In the genomic region with DNA sequence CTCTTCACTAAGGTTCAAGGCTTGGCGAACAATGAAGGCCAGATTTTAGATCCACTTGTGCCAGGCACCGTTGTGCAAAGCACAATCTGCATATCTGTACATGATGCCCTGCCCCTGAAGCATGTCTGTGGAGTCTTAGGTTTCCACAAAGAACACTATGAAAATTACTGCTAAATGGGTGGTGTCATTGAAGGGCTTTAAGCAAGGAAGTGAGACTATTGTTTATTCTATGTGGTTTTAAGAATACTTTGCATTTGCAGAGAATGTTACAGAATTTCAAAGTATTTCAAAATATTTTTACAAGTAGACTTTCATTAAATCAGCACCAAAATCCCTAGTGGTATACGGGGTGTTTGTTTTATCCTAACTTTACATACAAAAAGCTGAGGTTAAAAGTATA, we compare ENCODE assay signal across 26 cellular contexts. TPM values are rescaled to one million over a fixed set of nuclear protein-coding genes. Genes with fewer than 3 reads are reported as not detected.
DNase-seq lines count a peak whose midpoint lies in the region; ATAC-seq, FAIRE-seq and TF ChIP-seq lines count a peak whose summit lies in the region.
"Had no signal": no experiment of that assay in that cellular context is flagged by ENCODE, and none has a peak within 500 bp of the region (broad histone marks: within the 10 kb centered on the region; RNA-seq: fewer than 3 reads in every experiment).

No MANE protein-coding gene starts in this region.

- FAIRE-seq in GM12878 (lab: Jason Lieb, UNC) (no peak), kidney (lab: Jason Lieb, UNC) (no peak)
- FAIRE-seq: D721Med, RCC 7860 had no signal

- H4K20me1 ChIP-seq in GM12878 (ENCODE audit: control insufficient read depth, insufficient read depth), result no peaks in the 10 kb centered on the region

- in situ Hi-C loops in GM12878 (cut with MboI), result no loop called here

- H2AK5ac ChIP-seq in mesendoderm (ENCODE audit: low read length), result peak overlapping the region; percentile 50

- no peak overlapping the region for H4K5ac ChIP-seq in mesendoderm (ENCODE audit: low read length)

- no peak overlapping the region for H2BK15ac ChIP-seq in mesendoderm (replicated peaks; ENCODE audit: low read depth)

- BruUV-seq in GM12878 (replicated peaks; lab: Mats Ljungman, UMichigan), result no TSS peak

- H3K4me3 ChIP-seq in GM12878, result no peak overlapping the region
- H3K4me3 ChIP-seq in mesendoderm (ENCODE audit: low read length), result no peak overlapping the region
- H3K4me3 ChIP-seq in kidney (ENCODE audit: low read length in 2 of 2), result no peak overlapping the region
- H3K4me3 ChIP-seq: breast epithelium, coronary artery, heart left ventricle had no signal

- H3K9me3 ChIP-seq in GM12878 (replicated peaks; ENCODE audit: control insufficient read depth, insufficient read depth, low read length) (no peaks in the 10 kb centered on the region; the same call in 1 of the 3 replicates), kidney (ENCODE audit: control insufficient read depth in 1 of 2, low read length in 2 of 2) (no peaks in the 10 kb centered on the region)
- H3K9me3 ChIP-seq: breast epithelium, heart left ventricle had no signal

- no peaks in the 10 kb centered on the region for H3K27me3 ChIP-seq in GM12878 (replicated peaks in 1 of 2; ENCODE audit: control insufficient read depth in 2 of 2, insufficient read depth in 2 of 2, low read length in 1 of 2)
- no peaks in the 10 kb centered on the region for H3K27me3 ChIP-seq in mesendoderm (ENCODE audit: insufficient read depth, low read length, poor library complexity)
- H3K27me3 ChIP-seq: breast epithelium, heart left ventricle had no signal

- H3K4ac ChIP-seq in mesendoderm (ENCODE audit: low read depth, low read length), result no peak overlapping the region

- TF ChIP-seq POLR2A in GM12878 (IDR thresholded peaks at IDR 0.05; ENCODE audit: low read depth, low read length), result no peak

- H4K8ac ChIP-seq in mesendoderm (ENCODE audit: low read depth, low read length), result no peak overlapping the region

- no peak for TF ChIP-seq RAD21 in GM12878 (IDR thresholded peaks at IDR 0.05; ENCODE audit: insufficient read depth, low read depth, low read length)

- H3K9ac ChIP-seq in GM12878 (ENCODE audit: control insufficient read depth, insufficient read depth, low read length) (no peak overlapping the region), mesendoderm (ENCODE audit: low read length) (no peak overlapping the region), kidney (ENCODE audit: low read length in 2 of 2) (no peak overlapping the region)
- H3K9ac ChIP-seq: parathyroid adenoma had no signal

- H3K4me1 ChIP-seq in GM12878 (ENCODE audit: control insufficient read depth, insufficient read depth, low read length) (no peaks in the 10 kb centered on the region), mesendoderm (ENCODE audit: control insufficient read depth, low read depth, low read length) (no peaks in the 10 kb centered on the region), kidney (ENCODE audit: control insufficient read depth in 1 of 2, insufficient read depth in 1 of 2, low read depth in 1 of 2, low read length in 2 of 2) (no peaks in the 10 kb centered on the region)
- H3K4me1 ChIP-seq: breast epithelium, parathyroid adenoma had no signal

- H3K18ac ChIP-seq in mesendoderm (ENCODE audit: low read length), result no peak overlapping the region

- no peaks in the 10 kb centered on the region for H3K79me2 ChIP-seq in GM12878 (ENCODE audit: control insufficient read depth, insufficient read depth, low read length)
- H3K79me2 ChIP-seq in mesendoderm (ENCODE audit: control insufficient read depth, insufficient read depth, low read length), result no peaks in the 10 kb centered on the region
- H3K79me2 ChIP-seq: parathyroid adenoma had no signal

- SMC1A ChIA-PET in GM12878 (lab: Charles Lee; ENCODE audit: uncharacterized antibody, unreplicated experiment), result interaction anchor here (0.7 to 1.9 kb wide), 3 partner anchors 10 to 26 kb away, joined by 3 to 7 read pairs (median 3); a partner anchor contains a TSS

- no peak overlapping the region for H3K23ac ChIP-seq in mesendoderm (ENCODE audit: low read length)

- H3K36me3 ChIP-seq in GM12878 (ENCODE audit: control insufficient read depth in 2 of 2, insufficient read depth in 2 of 2, low read length in 1 of 2), result peaks cover 0 to 4% of the 10 kb centered on the region in 2 experiments; a peak in 1 of 4 replicates
- H3K36me3 ChIP-seq in mesendoderm (ENCODE audit: control insufficient read depth, insufficient read depth, low read length), result no peaks in the 10 kb centered on the region
- no peaks in the 10 kb centered on the region for H3K36me3 ChIP-seq in kidney (ENCODE audit: control insufficient read depth in 1 of 2, insufficient read depth in 2 of 2, low read length in 2 of 2)
- H3K36me3 ChIP-seq: breast epithelium had no signal

- peaks cover 2% of the 10 kb centered on the region for H3K79me1 ChIP-seq in mesendoderm (ENCODE audit: low read length)

- CTCF ChIA-PET in GM12878 (lab: Yijun Ruan, JAX), result interaction anchor here (1.8 kb wide), 1 partner anchor 9 kb away, joined by 6 read pairs; a partner anchor contains a TSS

- H3K4me2 ChIP-seq in GM12878 (ENCODE audit: control insufficient read depth, insufficient read depth) (no peak overlapping the region), mesendoderm (ENCODE audit: low read length) (no peak overlapping the region)

- peak; percentile 80 for DNase-seq in EH (ENCODE audit: low read depth)
- DNase-seq in HCEC 1CT, result peak; percentile 73
- DNase-seq in GM12878 (ENCODE audit: low read depth, low spot score), result no peak
- no peak for DNase-seq in mesendoderm
- DNase-seq in NCI-H187 treated with DMSO at 0.1 percent for 48 hours (lab: John Stamatoyannopoulos, UW), result no peak
- no peak for DNase-seq in DMS79 (lab: John Stamatoyannopoulos, UW)
- DNase-seq in kidney, result no peak
- DNase-seq: activated CD4-positive, alpha-beta T cell treated with anti-CD3 and anti-CD28 coated beads, Interleukin-2, amount 10 ng/mL, durations not matched to agents 7 days and 5 days; heart left ventricle; left colon; NCI-H1436 treated with DMSO at 0.1 percent for 48 hours; NCI-H2171 treated with DMSO at 0.1 percent for 48 hours; NCI-H526 treated with DMSO at 0.1 percent for 48 hours; right cardiac atrium; stimulated activated CD4-positive, alpha-beta T cell treated with anti-CD3 and anti-CD28 coated beads, Interleukin-15, amount 100 ng/mL, for 24 hours; T-helper 17 cell had no signal

- intact Hi-C loops in GM12878 (cut with micrococcal nuclease; ENCODE audit: unreplicated experiment), result no loop called here
- intact Hi-C loops in kidney (cut with DNase I), result no loop called here

- POLR2A ChIA-PET in GM12878 (lab: Charles Lee), result no interaction called here

- 91% methylated on average over 3 of the region's 3 CpGs for WGBS in GM12878 (ENCODE audit: insufficient coverage, insufficient replicate concordance, low lambda C conversion rate, missing lambda C conversion rate)
- WGBS in mesendoderm (ENCODE audit: extremely low coverage, insufficient coverage, low lambda C conversion rate), result no CpG with 5 or more reads among the region's 3 CpGs

- ATAC-seq in GM12878 (peak; percentile 23; the same call in 1 of the 3 replicates), GM21526 (IDR thresholded peaks at IDR 0.05; ENCODE audit: low FRiP score, unreplicated experiment) (no peak)
- ATAC-seq: activated T-helper 17 cell treated with anti-CD3 and anti-CD28 coated beads, Interleukin-2, amount 50 U/mL, for 72 hours; left colon; right cardiac atrium; T-helper 17 cell had no signal

- TF ChIP-seq CTCF in GM12878 (IDR thresholded peaks at IDR 0.05 in 2 of 3, conservative IDR thresholded peaks at IDR 0.05 in 1 of 3; ENCODE audit: control insufficient read depth in 2 of 3, extremely low read depth in 1 of 3, insufficient read depth in 1 of 3, low read depth in 3 of 3, low read length in 3 of 3) (no peak), kidney (IDR thresholded peaks at IDR 0.05; ENCODE audit: borderline replicate concordance, extremely low read depth, insufficient read depth) (no peak)

- H2AFZ ChIP-seq in GM12878 (ENCODE audit: control insufficient read depth, low read depth, low read length), result no peak overlapping the region
- H2AFZ ChIP-seq: parathyroid adenoma had no signal

- no peak overlapping the region for H2BK120ac ChIP-seq in mesendoderm (ENCODE audit: low read depth, low read length)

- no peak for TF ChIP-seq EP300 in GM12878 (IDR thresholded peaks at IDR 0.05; ENCODE audit: borderline replicate concordance in 1 of 2, control insufficient read depth in 1 of 2, low read depth in 2 of 2, low read length in 2 of 2)

- RAD21 ChIA-PET in GM12878 (lab: Charles Lee; ENCODE audit: unreplicated experiment), result no interaction called here

- no peak overlapping the region for H3K56ac ChIP-seq in mesendoderm (ENCODE audit: low read length)

- H2BK5ac ChIP-seq in mesendoderm (ENCODE audit: low read length), result no peak overlapping the region

- H3K27ac ChIP-seq in GM12878 (ENCODE audit: control insufficient read depth, insufficient read depth) (no peak overlapping the region), mesendoderm (ENCODE audit: low read depth, low read length) (no peak overlapping the region), kidney (ENCODE audit: low read depth in 2 of 2, low read length in 2 of 2) (no peak overlapping the region)
- H3K27ac ChIP-seq: breast epithelium, coronary artery, HL-60, parathyroid adenoma, VCaP had no signal

RNA-seq across cellular contexts. Expression of a gene that starts 8.8 kb away (rescaled TPM):
- 59.5 and 62.3 TPM in 2 replicates for total RNA-seq in GM12878 (2013; cell fraction: nucleolus; rRNA removed)
- 80.9 and 90.9 TPM in 2 replicates for total RNA-seq in GM12878 (2014; rRNA removed)
- 69.8 and 70.3 TPM in 2 replicates for total RNA-seq in GM12878 (2014; rRNA removed; fragmentation: Illumina TruSeq; extraction: Trizol)
- total RNA-seq in GM12878 (2021), result 51.0 and 53.2 TPM in 2 replicates
- 11.1 TPM for polyA plus RNA-seq in GM12878 (2011; ENCODE audit: low read depth)
- polyA plus RNA-seq in GM12878 (2011; rRNA removed), result 70.6 and 93.5 TPM in 2 replicates
- 35.9 and 42.2 TPM in 2 replicates for polyA plus RNA-seq in GM12878 (2011; cell fraction: cytosol; rRNA removed)
- polyA plus RNA-seq in GM12878 (2011; cell fraction: nucleus; rRNA removed), result 35.8 and 39.3 TPM in 2 replicates
- 15.6 and 19.6 TPM in 2 replicates for polyA plus RNA-seq in GM12878 (2012)
- 71.3 and 95.7 TPM in 2 replicates for polyA plus RNA-seq in GM12878 (2014; fragmentation: Illumina TruSeq; extraction: Trizol)
- 10 to 100 TPM; 21.1 to 35.1 TPM for polyA plus RNA-seq in GM12878 (2014; fragmentation: Nextera tagmentation; extraction: Ambion mirVana)
- polyA plus RNA-seq in GM12878 (2014; rRNA removed), result 56.9 and 59.2 TPM in 2 replicates
- 100 to 1,000 TPM; 132 to 136 TPM for polyA plus RNA-seq in GM12878 (2016; fragmentation: Nextera tagmentation; extraction: Ambion mirVana)
- 36.0 and 50.2 TPM in 2 replicates for polyA minus RNA-seq in GM12878 (2011; rRNA and poly(A)+ RNA removed)
- polyA minus RNA-seq in GM12878 (2011; cell fraction: cytosol; rRNA and poly(A)+ RNA removed), result 20.4 and 23.7 TPM in 2 replicates
- 40.5 and 60.3 TPM in 2 replicates for polyA minus RNA-seq in GM12878 (2011; cell fraction: nucleus; rRNA and poly(A)+ RNA removed)
- polyA plus RNA-seq in mesendoderm (2013, experiment 1 of 2), result 41.5 TPM
- polyA plus RNA-seq in mesendoderm (2013, experiment 2 of 2), result 40.8 TPM
- total RNA-seq in kidney, result 25.6 TPM
- 24.7 TPM for polyA plus RNA-seq in kidney (ENCODE audit: insufficient read depth, low read depth, low replicate concordance)

RNA-seq across cellular contexts. Expression of a gene that starts 22.8 kb away (rescaled TPM):
- 2.6 and 2.9 TPM in 2 replicates for total RNA-seq in GM12878 (2013; cell fraction: nucleolus; rRNA removed)
- total RNA-seq in GM12878 (2014; rRNA removed), result 0.96 and 1.1 TPM in 2 replicates
- total RNA-seq in GM12878 (2014; rRNA removed; fragmentation: Illumina TruSeq; extraction: Trizol), result 0.81 and 1.1 TPM in 2 replicates
- 1.5 TPM in 2 replicates for total RNA-seq in GM12878 (2021)
- not detected for polyA plus RNA-seq in GM12878 (2011; ENCODE audit: low read depth)
- polyA plus RNA-seq in GM12878 (2011; rRNA removed), result 0.24 and 0.31 TPM in 2 replicates
- 0.27 and 0.39 TPM in 2 replicates for polyA plus RNA-seq in GM12878 (2011; cell fraction: cytosol; rRNA removed)
- polyA plus RNA-seq in GM12878 (2011; cell fraction: nucleus; rRNA removed), result 0.75 and 1.9 TPM in 2 replicates
- polyA plus RNA-seq in GM12878 (2012), result 0.08 TPM in 1 of 2 replicates, not detected in the other
- polyA plus RNA-seq in GM12878 (2014; fragmentation: Illumina TruSeq; extraction: Trizol), result 1.4 and 2.1 TPM in 2 replicates
- polyA plus RNA-seq in GM12878 (2014; fragmentation: Nextera tagmentation; extraction: Ambion mirVana), result under 1 TPM; 0.45 to 0.75 TPM
- polyA plus RNA-seq in GM12878 (2014; rRNA removed), result 0.62 and 0.83 TPM in 2 replicates
- polyA plus RNA-seq in GM12878 (2016; fragmentation: Nextera tagmentation; extraction: Ambion mirVana), result under 1 TPM; 0.62 to 0.82 TPM
- 0.15 and 0.59 TPM in 2 replicates for polyA minus RNA-seq in GM12878 (2011; rRNA and poly(A)+ RNA removed)
- not detected in 2 replicates for polyA minus RNA-seq in GM12878 (2011; cell fraction: cytosol; rRNA and poly(A)+ RNA removed)
- polyA minus RNA-seq in GM12878 (2011; cell fraction: nucleus; rRNA and poly(A)+ RNA removed), result 0.48 and 0.86 TPM in 2 replicates
- polyA plus RNA-seq in mesendoderm (2013, experiment 1 of 2), result 5.5 TPM
- 5.7 TPM for polyA plus RNA-seq in mesendoderm (2013, experiment 2 of 2)
- total RNA-seq in kidney, result 0.91 TPM
- 1.8 TPM for polyA plus RNA-seq in kidney (ENCODE audit: insufficient read depth, low read depth, low replicate concordance)
- polyA plus RNA-seq: CD14-positive monocyte had no signal

Comparison
In these comparisons a context has a peak if more than half of its experiments do, and no peak if none do; other contexts are left out.
1. DNase-seq: peak in EH (single experiment) and HCEC 1CT (single experiment); none in GM12878 (single experiment), mesendoderm (single experiment), NCI-H187 treated with DMSO at 0.1 percent for 48 hours (single experiment), DMS79 (single experiment) and kidney (single experiment).